ENCODE assay signal across 28 cellular contexts in the genomic region with DNA sequence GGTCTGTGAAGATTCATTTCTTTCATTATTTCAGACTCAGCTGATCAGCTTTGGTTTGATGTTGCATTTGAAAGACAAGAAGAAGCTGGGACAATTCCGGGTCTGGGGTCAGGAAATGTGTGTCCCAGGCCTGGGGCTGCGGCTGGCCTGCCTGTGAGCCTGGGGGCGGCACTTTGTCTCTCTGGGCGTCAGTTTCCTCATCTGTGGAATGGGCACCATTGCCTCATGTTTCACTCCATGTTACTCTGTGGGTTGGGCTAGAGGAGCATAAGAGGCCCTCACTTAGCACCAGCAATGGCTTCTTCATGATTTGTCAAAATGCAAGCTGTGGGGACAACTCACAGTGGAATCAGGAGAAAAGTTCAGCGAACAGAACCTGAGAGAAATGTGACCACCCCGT.
"Had no signal": no experiment of that assay in that cellular context is flagged by ENCODE, and none has a peak within 500 bp of the region (broad histone marks: within the 10 kb centered on the region; RNA-seq: fewer than 3 reads in every experiment).

No MANE protein-coding gene starts in this region.

- H3K9me3 ChIP-seq: esophagus squamous epithelium, gastrocnemius medialis, left lung, lower lobe of right lung, mucosa of descending colon had no signal

- FAIRE-seq: colon, endometrium, islet of Langerhans, keratinocyte had no signal

- H3K27me3 Mint-ChIP-seq: effector memory CD8-positive, alpha-beta T cell had no signal

- H3K9me3 Mint-ChIP-seq: effector memory CD8-positive, alpha-beta T cell had no signal

- H3K4me3 ChIP-seq: coronary artery, esophagus squamous epithelium, gastrocnemius medialis, heart right ventricle, left lung, lower lobe of right lung, mucosa of descending colon had no signal

- ATAC-seq: effector memory CD8-positive, alpha-beta T cell; esophagus mucosa; gastrocnemius medialis; heart right ventricle; left cardiac atrium; left lung; left ventricle myocardium superior; lower lobe of right lung; mucosa of descending colon had no signal

- H3K4me1 Mint-ChIP-seq: mesothelial cell of epicardium, naive B cell had no signal

- H3K36me3 Mint-ChIP-seq: mesothelial cell of epicardium, naive B cell had no signal

- DNase-seq: dermis blood vessel endothelial cell; effector CD8-positive, alpha-beta T cell; effector memory CD8-positive, alpha-beta T cell; endodermal cell; erythroblast; esophagus squamous epithelium; foreskin fibroblast; foreskin melanocyte; gastrocnemius medialis; glutamatergic neuron; head of caudate nucleus; heart right ventricle; hippocampal formation; left cardiac atrium; left lung; left ventricle myocardium superior; lower lobe of right lung; mesenchymal stem cell; mucosa of descending colon; naive B cell had no signal

- H3K27ac Mint-ChIP-seq: effector memory CD8-positive, alpha-beta T cell; endodermal cell; mesothelial cell of epicardium had no signal

- H3K4me3 Mint-ChIP-seq: effector memory CD8-positive, alpha-beta T cell; endodermal cell; mesothelial cell of epicardium; naive B cell had no signal

- H3K27ac ChIP-seq: coronary artery, epithelial cell of prostate, esophagus squamous epithelium, gastrocnemius medialis, heart right ventricle, left lung, lower lobe of right lung had no signal

- H3K4me1 ChIP-seq: esophagus squamous epithelium, gastrocnemius medialis, heart right ventricle, left lung, lower lobe of right lung had no signal

- H3K27me3 ChIP-seq: gastrocnemius medialis had no signal

- H3K36me3 ChIP-seq: esophagus squamous epithelium, gastrocnemius medialis, heart right ventricle, left lung, lower lobe of right lung had no signal
